ENCODE assay signal across 9 cellular contexts in the genomic region with DNA sequence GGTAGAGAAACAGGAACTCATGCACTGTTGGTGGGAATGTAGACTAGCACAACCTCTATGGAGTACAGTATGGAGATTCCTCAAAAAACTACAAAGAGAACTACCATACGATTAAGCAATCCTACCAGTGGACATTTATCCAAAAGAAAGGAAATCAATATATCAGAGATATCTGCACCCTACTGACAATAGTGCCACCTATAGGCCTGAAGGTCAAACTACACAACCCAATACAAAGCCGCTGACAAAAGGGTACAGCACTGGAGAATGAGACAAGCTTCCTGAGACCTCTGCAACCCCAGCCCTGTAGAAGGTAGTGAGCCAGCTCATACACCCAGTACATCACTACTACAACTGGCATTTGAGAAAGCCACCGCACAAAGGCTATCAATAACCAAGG.
A peak's percentile ranks its signal among the peaks of the same experiment; 100 is the strongest.
DNase-seq lines count a peak whose midpoint lies in the region; ATAC-seq and TF ChIP-seq lines count a peak whose summit lies in the region.
"Had no signal": no experiment of that assay in that cellular context is flagged by ENCODE, and none has a peak within 500 bp of the region (broad histone marks: within the 10 kb centered on the region; RNA-seq: fewer than 3 reads in every experiment).

No MANE protein-coding gene starts in this region.

- H3K36me3 ChIP-seq in right atrium auricular region, result no peaks in the 10 kb centered on the region
- no peaks in the 10 kb centered on the region for H3K36me3 ChIP-seq in OCI-LY1 (ENCODE audit: insufficient read depth, low read length)

- intact Hi-C loops in left ventricle myocardium superior (cut with micrococcal nuclease), result no loop called here

- no peak overlapping the region for H3K9ac ChIP-seq in OCI-LY1 (ENCODE audit: low read length)

- no peaks in the 10 kb centered on the region for H3K9me2 ChIP-seq in OCI-LY1 (ENCODE audit: low read depth, low read length)

- ATAC-seq in left ventricle myocardium superior (no peak), HG03565 (IDR thresholded peaks at IDR 0.05; ENCODE audit: unreplicated experiment) (no peak)

- no peak overlapping the region for H3K4me3 ChIP-seq in right atrium auricular region
- no peak overlapping the region for H3K4me3 ChIP-seq in OCI-LY1 (ENCODE audit: low read depth, low read length, poor library complexity, severe bottlenecking)
- no peak overlapping the region for H3K4me3 ChIP-seq in fibroblast of the aortic adventitia (ENCODE audit: low read depth, low read length)

- H3K4me1 ChIP-seq in right atrium auricular region (no peaks in the 10 kb centered on the region), OCI-LY1 (ENCODE audit: insufficient read depth, low read length, severe bottlenecking) (no peaks in the 10 kb centered on the region)

- H2AFZ ChIP-seq in OCI-LY1 (ENCODE audit: low read length), result no peak overlapping the region

- no peaks in the 10 kb centered on the region for H4K20me1 ChIP-seq in OCI-LY1 (ENCODE audit: insufficient read depth, low read length)

- DNase-seq in right atrium auricular region (ENCODE audit: low spot score) (no peak), left ventricle myocardium superior (no peak), fibroblast of the aortic adventitia (ENCODE audit: low read depth) (no peak), NCI-H1694 treated with DMSO at 0.1 percent for 48 hours (lab: John Stamatoyannopoulos, UW) (no peak), NCI-H524 treated with DMSO at 0.1 percent for 48 hours (lab: John Stamatoyannopoulos, UW) (no peak), NCI-H187 treated with DMSO at 0.1 percent for 48 hours (lab: John Stamatoyannopoulos, UW) (no peak)
- DNase-seq: stimulated activated CD4-positive, alpha-beta T cell treated with anti-CD3 and anti-CD28 coated beads, Interleukin-12 subunit alpha, Interleukin-12 subunit beta, amount 100 ng/mL, for 4 hours had no signal

- no peaks in the 10 kb centered on the region for H3K27me3 ChIP-seq in right atrium auricular region
- no peaks in the 10 kb centered on the region for H3K27me3 ChIP-seq in OCI-LY1 (ENCODE audit: insufficient read depth, low read length)

- peaks cover 0 to 20% of the 10 kb centered on the region in 2 donors for H3K9me3 ChIP-seq in right atrium auricular region
- no peaks in the 10 kb centered on the region for H3K9me3 ChIP-seq in OCI-LY1 (ENCODE audit: low read length)

- H3K4me2 ChIP-seq in OCI-LY1 (ENCODE audit: low read length), result no peak overlapping the region

- peak; percentile 15 to 38 for TF ChIP-seq CTCF in right atrium auricular region (IDR thresholded peaks at IDR 0.05)
- TF ChIP-seq CTCF in OCI-LY1 (IDR thresholded peaks at IDR 0.05; ENCODE audit: low read length), result peak; percentile 69
- TF ChIP-seq CTCF in fibroblast of the aortic adventitia (IDR thresholded peaks at IDR 0.05; ENCODE audit: insufficient read depth, low read length), result peak; percentile 52

- no peaks in the 10 kb centered on the region for H3F3A ChIP-seq in OCI-LY1 (ENCODE audit: insufficient read depth, low read length)

- no peaks in the 10 kb centered on the region for H3K79me2 ChIP-seq in OCI-LY1 (ENCODE audit: insufficient read depth, low read length)

- H3K27ac ChIP-seq in right atrium auricular region (no peak overlapping the region), OCI-LY1 (ENCODE audit: low read depth, low read length, poor library complexity, severe bottlenecking) (no peak overlapping the region)
